17 cellular contexts compared by ENCODE assay signal in genomic region chr20:3461191-3461874, GRCh38. TPM values are rescaled to one million over a fixed set of nuclear protein-coding genes. Genes with fewer than 3 reads are reported as not detected.
DNase-seq lines count a peak whose midpoint lies in the region; ATAC-seq and TF ChIP-seq lines count a peak whose summit lies in the region.
"Had no signal": no experiment of that assay in that cellular context is flagged by ENCODE, and none has a peak within 500 bp of the region (broad histone marks: within the 10 kb centered on the region; RNA-seq: fewer than 3 reads in every experiment).

No MANE protein-coding gene starts in this region.

- H3K36me3 ChIP-seq in left ventricle myocardium inferior (no peaks in the 10 kb centered on the region), thyroid gland (no peaks in the 10 kb centered on the region), suprapubic skin (no peaks in the 10 kb centered on the region)
- H3K36me3 ChIP-seq: ascending aorta had no signal

- no peak overlapping the region for H3K27ac ChIP-seq in left ventricle myocardium inferior (replicated peaks)
- peak overlapping the region; percentile 64 to 80 (median 74) for H3K27ac ChIP-seq in thyroid gland
- no peak overlapping the region for H3K27ac ChIP-seq in suprapubic skin
- H3K27ac ChIP-seq: ascending aorta, HL-60 had no signal

- peak; percentile 29 for ATAC-seq in Right ventricle myocardium inferior
- no peak for ATAC-seq in GM18519 (IDR thresholded peaks at IDR 0.05; ENCODE audit: low FRiP score, unreplicated experiment)
- ATAC-seq: activated T-helper 17 cell treated with anti-CD3 and anti-CD28 coated beads, Interleukin-2, amount 50 U/mL, for 72 hours; CD8-positive, alpha-beta T cell; stimulated activated naive CD8-positive, alpha-beta T cell treated with anti-CD3 and anti-CD28 coated beads, Interleukin-15, amount 100 ng/mL, for 72 hours had no signal

- no peak overlapping the region for H3K4me3 ChIP-seq in left ventricle myocardium inferior
- no peak overlapping the region for H3K4me3 ChIP-seq in thyroid gland (replicated peaks in 1 of 3)
- no peak overlapping the region for H3K4me3 ChIP-seq in suprapubic skin
- H3K4me3 ChIP-seq: ascending aorta had no signal

- H3K9me3 ChIP-seq in left ventricle myocardium inferior (replicated peaks) (no peaks in the 10 kb centered on the region), thyroid gland (no peaks in the 10 kb centered on the region), suprapubic skin (no peaks in the 10 kb centered on the region)
- H3K9me3 ChIP-seq: ascending aorta had no signal

- intact Hi-C loops in Right ventricle myocardium inferior (cut with DNase I) (no loop called here), left ventricle myocardium inferior (cut with micrococcal nuclease) (no loop called here), thyroid gland (cut with DNase I) (no loop called here)

- H3K27me3 ChIP-seq in left ventricle myocardium inferior (ENCODE audit: low read depth) (peaks cover 3% of the 10 kb centered on the region), thyroid gland (no peaks in the 10 kb centered on the region), suprapubic skin (no peaks in the 10 kb centered on the region)
- H3K27me3 ChIP-seq: ascending aorta had no signal

- TF ChIP-seq POLR2A in thyroid gland (IDR thresholded peaks at IDR 0.05) (no peak), suprapubic skin (IDR thresholded peaks at IDR 0.05) (no peak)

- 18 to 33% methylated on average over 12 of the region's 12 CpGs for WGBS in thyroid gland, 2 donors
- 38% methylated on average over 12 of the region's 12 CpGs for WGBS in suprapubic skin

- H3K4me1 ChIP-seq in left ventricle myocardium inferior (peaks cover 6% of the 10 kb centered on the region), thyroid gland (peaks cover 15 to 39% of the 10 kb centered on the region in 2 donors), suprapubic skin (no peaks in the 10 kb centered on the region)
- H3K4me1 ChIP-seq: ascending aorta had no signal

- TF ChIP-seq EP300 in suprapubic skin (IDR thresholded peaks at IDR 0.05), result no peak

- no peak for DNase-seq in Right ventricle myocardium inferior (ENCODE audit: missing footprints)
- DNase-seq in left ventricle myocardium inferior, result no peak
- peak; percentile 61 for DNase-seq in ecto neural progenitor cell (ENCODE audit: low spot score)
- peak; percentile 76 for DNase-seq in myocyte (ENCODE audit: low read depth)
- peak; percentile 62 to 81 for DNase-seq in thyroid gland
- DNase-seq in GM03348 (ENCODE audit: low spot score), result no peak
- no peak for DNase-seq in suprapubic skin (ENCODE audit: low spot score in 2 of 2)
- DNase-seq: 8988T; activated CD4-positive, alpha-beta T cell treated with anti-CD3 and anti-CD28 coated beads, Interleukin-2, amount 50 U/mL, for 48 hours; CD8-positive, alpha-beta T cell; effector CD4-positive, alpha-beta T cell; NCI-H146; stimulated activated naive CD8-positive, alpha-beta T cell treated with anti-CD3 and anti-CD28 coated beads, Interleukin-15, amount 100 ng/mL, for 72 hours had no signal

- TF ChIP-seq CTCF in left ventricle myocardium inferior (IDR thresholded peaks at IDR 0.05; ENCODE audit: borderline replicate concordance), result no peak
- no peak for TF ChIP-seq CTCF in thyroid gland (IDR thresholded peaks at IDR 0.05)
- no peak for TF ChIP-seq CTCF in suprapubic skin (IDR thresholded peaks at IDR 0.05)

RNA-seq across cellular contexts. Expression of gene ATRN, which starts 9.5 kb away (rescaled TPM):
- total RNA-seq in Right ventricle myocardium inferior (32.5 TPM), left ventricle myocardium inferior (32.4 TPM), myocyte (30.1 and 33.5 TPM in 2 replicates), thyroid gland (10 to 100 TPM; 43.0 to 81.8 (median 61.4) TPM), suprapubic skin (10 to 100 TPM; 23.3 to 39.1 (median 28.3) TPM)
- 27.9 TPM for polyA plus RNA-seq in myocyte (2012)

RNA-seq across cellular contexts. Expression of gene DNAAF9, which starts 53.9 kb away (rescaled TPM):
- 22.1 TPM for total RNA-seq in Right ventricle myocardium inferior
- 26.2 TPM for total RNA-seq in left ventricle myocardium inferior
- total RNA-seq in myocyte, result 9.4 and 10.6 TPM in 2 replicates
- polyA plus RNA-seq in myocyte (2012), result 6.7 TPM
- 10 to 100 TPM; 18.0 to 29.8 (median 22.5) TPM for total RNA-seq in thyroid gland
- total RNA-seq in suprapubic skin, result 10 to 100 TPM in 2 of 4 donors, 1 to 10 TPM in 2; 8.0 to 20.9 (median 11.3) TPM

Comparison
In these comparisons a context has a peak if more than half of its experiments do, and no peak if none do; other contexts are left out.
1. DNase-seq: peak in ecto neural progenitor cell (single experiment), myocyte (single experiment) and thyroid gland (2 of 2); none in Right ventricle myocardium inferior (single experiment), left ventricle myocardium inferior (single experiment), GM03348 (single experiment) and suprapubic skin (0 of 2).
2. H3K27ac ChIP-seq: peak in thyroid gland (3 of 3); none in left ventricle myocardium inferior (single experiment) and suprapubic skin (single experiment).